In the genomic region with DNA sequence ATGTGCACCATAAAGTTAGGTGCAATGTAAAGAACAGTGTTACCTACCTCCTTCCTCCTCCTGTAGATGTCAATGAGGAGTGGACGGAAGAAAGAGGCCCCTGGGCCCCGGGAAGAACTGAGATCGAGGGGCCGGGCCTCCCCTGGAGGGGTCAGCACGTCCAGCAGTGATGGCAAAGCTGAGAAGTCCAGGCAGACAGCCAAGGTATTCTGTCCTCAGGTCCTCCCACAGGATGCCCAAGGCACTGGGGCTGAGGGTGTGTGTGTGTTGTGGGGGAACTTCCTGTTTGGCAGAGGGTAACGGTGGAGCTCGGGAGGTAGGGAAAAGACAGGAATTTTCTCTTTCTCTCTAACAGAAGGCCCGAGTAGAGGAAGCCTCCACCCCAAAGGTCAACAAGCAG, we compare ENCODE assay signal across 10 cellular contexts. TPM values are rescaled to one million over a fixed set of nuclear protein-coding genes. Genes with fewer than 3 reads are reported as not detected.
DNase-seq lines count a peak whose midpoint lies in the region; ATAC-seq and TF ChIP-seq lines count a peak whose summit lies in the region.
"Had no signal": no experiment of that assay in that cellular context is flagged by ENCODE, and none has a peak within 500 bp of the region (broad histone marks: within the 10 kb centered on the region; RNA-seq: fewer than 3 reads in every experiment).

No MANE protein-coding gene starts in this region.

- H3K27ac ChIP-seq in body of pancreas (peak overlapping the region in 3 of 4 donors; percentile 2 to 46 (median 29)), left lung (peak overlapping the region; percentile 39 to 53), thoracic aorta (peak overlapping the region; percentile 4 to 46)
- H3K27ac ChIP-seq: KMS-11 had no signal

- TF ChIP-seq POLR2A in body of pancreas (IDR thresholded peaks at IDR 0.05) = no peak

- no peaks in the 10 kb centered on the region for H3K9me3 Mint-ChIP-seq in activated T-cell treated with anti-CD3 and anti-CD28 coated beads, Interleukin-2, amount 50 U/mL, for 24 hours
- no peaks in the 10 kb centered on the region for H3K9me3 Mint-ChIP-seq in activated T-cell treated with anti-CD3 and anti-CD28 coated beads, Interleukin-2, amount 50 U/mL, for 4 hours

- no peaks in the 10 kb centered on the region for H3K27me3 Mint-ChIP-seq in activated T-cell treated with anti-CD3 and anti-CD28 coated beads, Interleukin-2, amount 50 U/mL, for 24 hours
- H3K27me3 Mint-ChIP-seq in activated T-cell treated with anti-CD3 and anti-CD28 coated beads, Interleukin-2, amount 50 U/mL, for 4 hours (ENCODE audit: low read depth) = no peaks in the 10 kb centered on the region

- H3K36me3 Mint-ChIP-seq in activated T-cell treated with anti-CD3 and anti-CD28 coated beads, Interleukin-2, amount 50 U/mL, for 24 hours (ENCODE audit: low read depth) = peaks cover 65% of the 10 kb centered on the region
- H3K36me3 Mint-ChIP-seq in activated T-cell treated with anti-CD3 and anti-CD28 coated beads, Interleukin-2, amount 50 U/mL, for 4 hours (ENCODE audit: insufficient read depth) = peaks cover 23% of the 10 kb centered on the region

- H3K4me1 ChIP-seq in body of pancreas = peaks cover 50% of the 10 kb centered on the region
- peaks cover 37 to 88% of the 10 kb centered on the region in 2 donors for H3K4me1 ChIP-seq in left lung
- peaks cover 28 to 72% of the 10 kb centered on the region in 2 donors for H3K4me1 ChIP-seq in thoracic aorta (ENCODE audit: control insufficient read depth in 1 of 2, low read depth in 2 of 2)

- TF ChIP-seq CTCF in body of pancreas (IDR thresholded peaks at IDR 0.05) (no peak), left lung (IDR thresholded peaks at IDR 0.05) (no peak), thoracic aorta (IDR thresholded peaks at IDR 0.05) (no peak)

- H3K36me3 ChIP-seq in body of pancreas (replicated peaks in 1 of 2; ENCODE audit: insufficient read depth in 1 of 2, low read depth in 2 of 2) = no peaks in the 10 kb centered on the region
- H3K36me3 ChIP-seq in left lung = peaks cover 0 to 45% of the 10 kb centered on the region in 2 donors
- peaks cover 23% of the 10 kb centered on the region for H3K36me3 ChIP-seq in thoracic aorta

- H3K27me3 ChIP-seq in body of pancreas (no peaks in the 10 kb centered on the region), left lung (peaks cover 0 to under 1% of the 10 kb centered on the region in 2 donors), thoracic aorta (replicated peaks; ENCODE audit: insufficient read depth) (no peaks in the 10 kb centered on the region)

- peaks cover 73% of the 10 kb centered on the region for H3K4me1 Mint-ChIP-seq in activated T-cell treated with anti-CD3 and anti-CD28 coated beads, Interleukin-2, amount 50 U/mL, for 24 hours (ENCODE audit: low read depth)
- peaks cover 61% of the 10 kb centered on the region for H3K4me1 Mint-ChIP-seq in activated T-cell treated with anti-CD3 and anti-CD28 coated beads, Interleukin-2, amount 50 U/mL, for 4 hours (ENCODE audit: low read depth)

- ATAC-seq in activated T-cell treated with anti-CD3 and anti-CD28 coated beads, Interleukin-2, amount 50 U/mL, for 4 hours = no peak
- ATAC-seq in body of pancreas (no peak), left lung (no peak), thoracic aorta (ENCODE audit: insufficient number of reproducible peaks, low FRiP score, low read depth) (no peak)

- H3K9me3 ChIP-seq in body of pancreas = no peaks in the 10 kb centered on the region
- no peaks in the 10 kb centered on the region for H3K9me3 ChIP-seq in left lung
- H3K9me3 ChIP-seq in thoracic aorta = no peaks in the 10 kb centered on the region

- intact Hi-C loops in body of pancreas (cut with DNase I) (no loop called here), left lung (cut with DNase I) (no loop called here)

- H3K27ac Mint-ChIP-seq in activated T-cell treated with anti-CD3 and anti-CD28 coated beads, Interleukin-2, amount 50 U/mL, for 24 hours = peak overlapping the region; percentile 98

- DNase-seq in activated T-cell treated with anti-CD3 and anti-CD28 coated beads, Interleukin-2, amount 50 U/mL, for 24 hours = no peak
- no peak for DNase-seq in activated T-cell treated with anti-CD3 and anti-CD28 coated beads, Interleukin-2, amount 50 U/mL, for 4 hours
- no peak for DNase-seq in body of pancreas
- peak in 1 of 2 donors; percentile 52 for DNase-seq in left lung
- DNase-seq in thoracic aorta (ENCODE audit: low spot score) = no peak
- no peak for DNase-seq in GM19238 (ENCODE audit: insufficient read length, low spot score)
- DNase-seq in DMS114 treated with DMSO at 0.1 percent for 48 hours (lab: John Stamatoyannopoulos, UW; ENCODE audit: unreplicated experiment) = no peak
- no peak for DNase-seq in NCI-H2107 treated with DMSO at 0.1 percent for 48 hours (lab: John Stamatoyannopoulos, UW; ENCODE audit: unreplicated experiment)
- DNase-seq: activated T-cell treated with anti-CD3 and anti-CD28 coated beads, Interleukin-2, amount 50 U/mL, for 48 hours had no signal

- H3K4me3 ChIP-seq in body of pancreas = no peak overlapping the region
- no peak overlapping the region for H3K4me3 ChIP-seq in left lung
- no peak overlapping the region for H3K4me3 ChIP-seq in thoracic aorta

- no peak overlapping the region for H3K4me3 Mint-ChIP-seq in activated T-cell treated with anti-CD3 and anti-CD28 coated beads, Interleukin-2, amount 50 U/mL, for 24 hours
- H3K4me3 Mint-ChIP-seq in activated T-cell treated with anti-CD3 and anti-CD28 coated beads, Interleukin-2, amount 50 U/mL, for 4 hours = no peak overlapping the region

- WGBS in body of pancreas, 2 donors = 50 to 61% methylated on average over 8 of the region's 8 CpGs

RNA-seq across cellular contexts. Expression of a gene that starts 6.4 kb away (rescaled TPM):
- 10 to 100 TPM; 65.8 to 73.9 (median 70.7) TPM for total RNA-seq in activated T-cell treated with anti-CD3 and anti-CD28 coated beads, Interleukin-2, amount 50 U/mL, for 4 hours
- total RNA-seq in body of pancreas (10 to 100 TPM; 36.1 to 86.7 TPM), left lung (100 to 1,000 TPM in 1 of 2 donors, 10 to 100 TPM in 1; 96.9 to 107 TPM), thoracic aorta (100 to 1,000 TPM; 109 to 163 TPM)

RNA-seq across cellular contexts. Expression of a gene that starts 9.5 kb away (rescaled TPM):
- not detected for total RNA-seq in activated T-cell treated with anti-CD3 and anti-CD28 coated beads, Interleukin-2, amount 50 U/mL, for 4 hours
- total RNA-seq in body of pancreas (not detected), left lung (not detected), thoracic aorta (not detected)

RNA-seq across cellular contexts. Expression of a gene that starts 9.7 kb away (rescaled TPM):
- total RNA-seq in activated T-cell treated with anti-CD3 and anti-CD28 coated beads, Interleukin-2, amount 50 U/mL, for 4 hours = 100 to 1,000 TPM; 180 to 190 (median 184) TPM
- total RNA-seq in body of pancreas (100 to 1,000 TPM; 219 to 302 TPM), left lung (100 to 1,000 TPM; 159 to 194 TPM), thoracic aorta (100 to 1,000 TPM; 370 to 416 TPM)

RNA-seq across cellular contexts. Expression of a gene that starts 17.0 kb away (rescaled TPM):
- 100 to 1,000 TPM; 309 to 404 (median 401) TPM for total RNA-seq in activated T-cell treated with anti-CD3 and anti-CD28 coated beads, Interleukin-2, amount 50 U/mL, for 4 hours
- 10 to 100 TPM; 18.4 to 19.4 TPM for total RNA-seq in body of pancreas
- total RNA-seq in left lung = 100 to 1,000 TPM in 1 of 2 donors, 10 to 100 TPM in 1; 74.6 to 145 TPM
- 10 to 100 TPM; 19.0 to 24.0 TPM for total RNA-seq in thoracic aorta

RNA-seq across cellular contexts. Expression of a gene that starts 19.7 kb away (rescaled TPM):
- total RNA-seq in activated T-cell treated with anti-CD3 and anti-CD28 coated beads, Interleukin-2, amount 50 U/mL, for 4 hours = 10 to 100 TPM; 83.5 to 97.4 (median 85.2) TPM
- total RNA-seq in body of pancreas (10 to 100 TPM in 1 of 2 donors, 1 to 10 TPM in 1; 4.4 to 11.9 TPM), left lung (10 to 100 TPM; 42.3 to 50.0 TPM), thoracic aorta (10 to 100 TPM; 53.6 to 57.9 TPM)
